ENCODE assay signal across 26 cellular contexts in genomic region chr22:35811670-35812069, GRCh38.
"Had no signal": no experiment of that assay in that cellular context is flagged by ENCODE, and none has a peak within 500 bp of the region (broad histone marks: within the 10 kb centered on the region; RNA-seq: fewer than 3 reads in every experiment).

No MANE protein-coding gene starts in this region.

- ATAC-seq: effector memory CD8-positive, alpha-beta T cell; esophagus mucosa; gastrocnemius medialis; heart right ventricle; left cardiac atrium; left lung; left ventricle myocardium superior; lower lobe of right lung; mucosa of descending colon had no signal

- H3K4me3 ChIP-seq: colonic mucosa, esophagus squamous epithelium, gastrocnemius medialis, heart right ventricle, left lung, lower lobe of right lung, mucosa of descending colon had no signal

- H3K9me3 ChIP-seq: colonic mucosa, esophagus squamous epithelium, gastrocnemius medialis, lower lobe of right lung, mucosa of descending colon had no signal

- H3K27ac ChIP-seq: colonic mucosa, epithelial cell of prostate, esophagus squamous epithelium, heart right ventricle, left lung, lower lobe of right lung had no signal

- H3K27me3 ChIP-seq: colonic mucosa, esophagus squamous epithelium, gastrocnemius medialis, heart right ventricle, left lung had no signal

- DNase-seq: colonic mucosa; cortex of kidney; effector CD8-positive, alpha-beta T cell; effector memory CD8-positive, alpha-beta T cell; endodermal cell; erythroblast; esophagus squamous epithelium; foreskin fibroblast; foreskin melanocyte; gastrocnemius medialis; glutamatergic neuron; head of caudate nucleus; heart right ventricle; hippocampal formation; left cardiac atrium; left lung; left ventricle myocardium superior; lower lobe of right lung; mesenchymal stem cell; mucosa of descending colon; naive B cell had no signal

- H3K4me1 ChIP-seq: colonic mucosa, esophagus squamous epithelium, left lung, lower lobe of right lung had no signal

- FAIRE-seq: endometrium, islet of Langerhans, keratinocyte had no signal
